1 cellular context compared by ENCODE assay signal in genomic region chr7:112481337-112481736, GRCh38.
A peak's percentile ranks its signal among the peaks of the same experiment; 100 is the strongest.
TF ChIP-seq lines count a peak whose summit lies in the region.

No MANE protein-coding gene starts in this region.

TF ChIP-seq in SK-N-SH, 30 proteins besides CTCF, POLR2A, EP300 and RAD21 (continued from another document):
- TF ChIP-seq PBX3 (IDR thresholded peaks at IDR 0.05): peak; percentile 53
